ENCODE assay signal across 15 cellular contexts in the genomic region with DNA sequence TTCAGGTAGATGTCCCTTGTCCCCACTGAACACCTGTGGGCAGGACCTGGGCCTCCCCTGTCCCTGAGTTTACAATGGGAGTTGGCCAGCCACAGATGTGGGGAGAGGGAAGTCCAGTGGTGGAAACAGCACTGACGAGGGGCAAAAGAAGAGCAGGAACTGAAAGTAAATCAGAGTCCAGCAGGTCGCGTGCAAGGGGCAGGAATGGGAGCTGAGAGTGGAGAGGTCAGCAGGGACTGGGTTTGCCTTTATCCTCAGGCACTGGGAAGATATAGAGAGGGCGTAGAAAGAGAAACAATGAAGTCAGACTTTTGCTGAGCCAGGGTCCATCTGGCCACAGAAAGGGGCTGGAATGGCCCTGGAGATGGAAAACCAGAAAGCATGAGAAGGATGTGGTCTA. TPM values are rescaled to one million over a fixed set of nuclear protein-coding genes. Genes with fewer than 3 reads are reported as not detected.
DNase-seq lines count a peak whose midpoint lies in the region; ATAC-seq, FAIRE-seq and TF ChIP-seq lines count a peak whose summit lies in the region.
"Had no signal": no experiment of that assay in that cellular context is flagged by ENCODE, and none has a peak within 500 bp of the region (broad histone marks: within the 10 kb centered on the region; RNA-seq: fewer than 3 reads in every experiment).

No MANE protein-coding gene starts in this region.

- no peaks in the 10 kb centered on the region for H3K9me2 ChIP-seq in Karpas-422 (replicated peaks; ENCODE audit: insufficient read depth, low read length)

- no peak overlapping the region; the same call in 1 of the 2 replicates for H3K14ac ChIP-seq in H9 (ENCODE audit: insufficient read depth, low read length)

- no peak overlapping the region for H3K56ac ChIP-seq in H9 (ENCODE audit: insufficient read length, low read depth, low read length)

- H2BK15ac ChIP-seq in H9 (ENCODE audit: low read depth, low read length): no peak overlapping the region

- H3K4me2 ChIP-seq in Karpas-422 (ENCODE audit: low read depth, low read length, poor library complexity, severe bottlenecking): no peak overlapping the region
- no peak overlapping the region for H3K4me2 ChIP-seq in K562 (ENCODE audit: insufficient read depth, low read length)
- H3K4me2 ChIP-seq in HepG2 (ENCODE audit: low read depth, low read length): no peak overlapping the region; the same call in 1 of the 2 replicates
- H3K4me2 ChIP-seq in H9 (ENCODE audit: insufficient read depth, insufficient read length, low read length): no peak overlapping the region

- no peak for DNase-seq in Karpas-422
- DNase-seq in K562 (ENCODE audit: extremely low read depth in 1 of 4, low spot score in 3 of 4): no peak
- no peak for DNase-seq in HepG2 (ENCODE audit: low spot score)
- no peak for DNase-seq in sciatic nerve (ENCODE audit: low spot score)
- no peak for DNase-seq in H9
- no peak for DNase-seq in stimulated activated naive CD8-positive, alpha-beta T cell treated with anti-CD3 and anti-CD28 coated beads, Interleukin-15, amount 100 ng/mL, for 72 hours
- no peak for DNase-seq in prostate gland (ENCODE audit: low spot score)
- DNase-seq: amniotic stem cell; Calu3; NCI-H524 treated with DMSO at 0.1 percent for 48 hours; PC-3; stimulated activated CD4-positive, alpha-beta T cell treated with anti-CD3 and anti-CD28 coated beads, Interleukin-1b, Interleukin-23, amount 100 ng/mL, for 48 hours had no signal

- peaks cover 8 to 17% of the 10 kb centered on the region in 2 experiments for H3K4me1 Mint-ChIP-seq in H9
- peaks cover 11% of the 10 kb centered on the region for H3K4me1 Mint-ChIP-seq in stimulated activated naive CD8-positive, alpha-beta T cell treated with anti-CD3 and anti-CD28 coated beads, Interleukin-15, amount 100 ng/mL, for 72 hours

- no peaks in the 10 kb centered on the region for H3K36me3 ChIP-seq in Karpas-422 (ENCODE audit: insufficient read depth, low read length)
- no peaks in the 10 kb centered on the region for H3K36me3 ChIP-seq in K562 (ENCODE audit: control insufficient read depth, insufficient read depth, low read length)
- H3K36me3 ChIP-seq in HepG2 (replicated peaks in 1 of 2; ENCODE audit: control insufficient read depth in 1 of 2, insufficient read depth in 2 of 2, low read length in 2 of 2): no peaks in the 10 kb centered on the region
- H3K36me3 ChIP-seq in prostate gland: no peaks in the 10 kb centered on the region
- H3K36me3 ChIP-seq: vagina had no signal

- 6% methylated on average over 4 of the region's 4 CpGs for whole genome bisulfite sequencing in K562 (ENCODE audit: insufficient coverage, low coverage, missing lambda C conversion rate)
- 13% methylated on average over 4 of the region's 4 CpGs for WGBS in HepG2 (ENCODE audit: low lambda C conversion rate)
- no CpG with 5 or more reads among the region's 4 CpGs for WGBS in H9 (ENCODE audit: extremely low coverage, insufficient read length, low lambda C conversion rate)
- WGBS in prostate gland: 85% methylated on average over 4 of the region's 4 CpGs

- ATAC-seq in K562: no peak
- ATAC-seq in HepG2: peak; percentile 40
- ATAC-seq in sciatic nerve: peak; percentile 77
- no peak for ATAC-seq in stimulated activated naive CD8-positive, alpha-beta T cell treated with anti-CD3 and anti-CD28 coated beads, Interleukin-15, amount 100 ng/mL, for 72 hours
- ATAC-seq: PC-3 had no signal

- H4K8ac ChIP-seq in H9 (replicated peaks; ENCODE audit: insufficient read length, low read depth, low read length): no peak overlapping the region

- H3K4me3 ChIP-seq in Karpas-422 (ENCODE audit: low read length): no peak overlapping the region
- H3K4me3 ChIP-seq in K562: no peak overlapping the region
- no peak overlapping the region for H3K4me3 ChIP-seq in HepG2 (replicated peaks in 1 of 3; ENCODE audit: insufficient read depth in 1 of 3, low read depth in 2 of 3, low read length in 3 of 3)
- H3K4me3 ChIP-seq in prostate gland: no peak overlapping the region
- H3K4me3 ChIP-seq: vagina had no signal

- H3K79me1 ChIP-seq in H9 (ENCODE audit: insufficient read depth, low read depth, low read length, poor library complexity, severe bottlenecking): no peaks in the 10 kb centered on the region

- POLR2A ChIA-PET in K562 (lab: Yijun Ruan, JAX) (no interaction called here), HepG2 (lab: Yijun Ruan, JAX) (no interaction called here)

- no peak overlapping the region for H2BK12ac ChIP-seq in H9 (ENCODE audit: insufficient read length, low read depth, low read length)

- no peak overlapping the region for H3K23ac ChIP-seq in H9 (ENCODE audit: insufficient read length, low read depth, low read length)

- no peak overlapping the region for H2BK120ac ChIP-seq in H9 (ENCODE audit: low read depth, low read length, poor library complexity, severe bottlenecking)

- H3K9me1 ChIP-seq in K562 (ENCODE audit: control insufficient read depth, insufficient read depth, low read length): no peaks in the 10 kb centered on the region

- peak overlapping the region in 1 of 3 experiments; percentile 2; a peak in 2 of 7 replicates for H3K27ac Mint-ChIP-seq in H9
- no peak overlapping the region for H3K27ac Mint-ChIP-seq in stimulated activated naive CD8-positive, alpha-beta T cell treated with anti-CD3 and anti-CD28 coated beads, Interleukin-15, amount 100 ng/mL, for 72 hours

- H3K9ac ChIP-seq in Karpas-422 (ENCODE audit: low read length) (peak overlapping the region; percentile 13; the same call in 1 of the 2 replicates), K562 (ENCODE audit: insufficient read depth in 1 of 2, low read depth in 2 of 2, low read length in 2 of 2) (no peak overlapping the region; a peak in 1 of 4 replicates), HepG2 (ENCODE audit: insufficient read depth, low read depth, low read length) (no peak overlapping the region), H9 (ENCODE audit: extremely low read depth, insufficient read length, low read length) (no peak overlapping the region)

- no peak overlapping the region for H4K91ac ChIP-seq in H9 (ENCODE audit: insufficient read length, low read depth, low read length)

- H4K20me1 ChIP-seq in Karpas-422 (ENCODE audit: insufficient read depth, low read depth, low read length) (no peaks in the 10 kb centered on the region), K562 (replicated peaks; ENCODE audit: control insufficient read depth, insufficient read depth, low read length) (no peaks in the 10 kb centered on the region; the same call in 1 of the 2 replicates), HepG2 (ENCODE audit: insufficient read depth, low read length) (no peaks in the 10 kb centered on the region), H9 (ENCODE audit: control insufficient read depth, insufficient read depth, insufficient read length) (no peaks in the 10 kb centered on the region)

- TF ChIP-seq CTCF in K562 (IDR thresholded peaks at IDR 0.05 in 2 of 3, conservative IDR thresholded peaks at IDR 0.05 in 1 of 3; ENCODE audit: insufficient read depth in 2 of 3, low read depth in 1 of 3, low read length in 3 of 3) (no peak), HepG2 (CRISPR knock-in tag; IDR thresholded peaks at IDR 0.05) (no peak), H9 (conservative IDR thresholded peaks at IDR 0.05) (no peak), prostate gland (IDR thresholded peaks at IDR 0.05) (no peak)

- no peak for TF ChIP-seq POLR2A in K562 (conservative IDR thresholded peaks at IDR 0.05)
- no peak for TF ChIP-seq POLR2A in HepG2 (IDR thresholded peaks at IDR 0.05; ENCODE audit: insufficient read depth in 1 of 2, low read depth in 2 of 2, low read length in 2 of 2)
- TF ChIP-seq POLR2A in prostate gland (IDR thresholded peaks at IDR 0.05): no peak

- H2AK5ac ChIP-seq in H9 (ENCODE audit: insufficient read length, low read length): no peak overlapping the region

- H3K79me2 ChIP-seq in Karpas-422 (ENCODE audit: low read length): no peaks in the 10 kb centered on the region
- no peaks in the 10 kb centered on the region for H3K79me2 ChIP-seq in K562 (ENCODE audit: control insufficient read depth, insufficient read depth, low read length)
- H3K79me2 ChIP-seq in HepG2 (ENCODE audit: insufficient read depth, low read length): no peaks in the 10 kb centered on the region
- H3K79me2 ChIP-seq in H9 (ENCODE audit: insufficient read depth, low read length): no peaks in the 10 kb centered on the region

- H3K27me3 Mint-ChIP-seq in H9 (ENCODE audit: low read depth): peaks cover 7% of the 10 kb centered on the region
- peaks cover 13% of the 10 kb centered on the region for H3K27me3 Mint-ChIP-seq in stimulated activated naive CD8-positive, alpha-beta T cell treated with anti-CD3 and anti-CD28 coated beads, Interleukin-15, amount 100 ng/mL, for 72 hours

- no peaks in the 10 kb centered on the region for H3K4me1 ChIP-seq in Karpas-422 (ENCODE audit: low read length)
- 0 out of 5 replicates have a peak, but pooled peaks cover 0 to 3% of the 10 kb centered on the region in 2 experiments for H3K4me1 ChIP-seq in K562 (replicated peaks in 1 of 2; ENCODE audit: control insufficient read depth in 2 of 2, insufficient read depth in 2 of 2, low read length in 2 of 2)
- peaks cover 11% of the 10 kb centered on the region for H3K4me1 ChIP-seq in HepG2 (ENCODE audit: insufficient read depth, low read length)
- H3K4me1 ChIP-seq in H9 (ENCODE audit: insufficient read depth, low read length): no peaks in the 10 kb centered on the region
- H3K4me1 ChIP-seq in prostate gland (replicated peaks): no peaks in the 10 kb centered on the region
- H3K4me1 ChIP-seq: vagina had no signal

- H2AFZ ChIP-seq in Karpas-422 (ENCODE audit: low read length) (no peak overlapping the region), K562 (ENCODE audit: low read depth, low read length) (no peak overlapping the region), HepG2 (ENCODE audit: low read length) (no peak overlapping the region), H9 (ENCODE audit: low read length) (no peak overlapping the region)

- no peaks in the 10 kb centered on the region for H3K27me3 ChIP-seq in Karpas-422 (ENCODE audit: low read length)
- peaks cover 6 to 8% of the 10 kb centered on the region in 2 experiments; a peak in 3 of 5 replicates for H3K27me3 ChIP-seq in K562 (ENCODE audit: control insufficient read depth in 2 of 2, insufficient read depth in 2 of 2, low read length in 2 of 2)
- peaks cover 4 to 15% of the 10 kb centered on the region in 2 experiments; a peak in 4 of 5 replicates for H3K27me3 ChIP-seq in HepG2 (ENCODE audit: control insufficient read depth in 1 of 2, insufficient read depth in 2 of 2, low read length in 2 of 2)
- H3K27me3 ChIP-seq in H9 (ENCODE audit: insufficient read depth, low read length): no peaks in the 10 kb centered on the region
- H3K27me3 ChIP-seq in prostate gland (replicated peaks; ENCODE audit: insufficient read depth): no peaks in the 10 kb centered on the region
- H3K27me3 ChIP-seq: vagina had no signal

- intact Hi-C loops in K562 (cut with micrococcal nuclease): no loop called here
- intact Hi-C loops in HepG2 (cut with micrococcal nuclease; ENCODE audit: unreplicated experiment): no loop called here
- intact Hi-C loops in sciatic nerve (cut with DNase I): no loop called here
- intact Hi-C loops in prostate gland (cut with DNase I): no loop called here

- no peak overlapping the region for H2BK20ac ChIP-seq in H9 (ENCODE audit: low read depth, low read length, poor library complexity, severe bottlenecking)

- H3K23me2 ChIP-seq in H9 (ENCODE audit: insufficient read length, low read depth, low read length, poor library complexity, severe bottlenecking): no peaks in the 10 kb centered on the region

- H3K18ac ChIP-seq in H9 (ENCODE audit: insufficient read length, low read depth, low read length): no peak overlapping the region

- no peak overlapping the region; a peak in 1 of 5 replicates for H3K4me3 Mint-ChIP-seq in H9
- no peak overlapping the region for H3K4me3 Mint-ChIP-seq in stimulated activated naive CD8-positive, alpha-beta T cell treated with anti-CD3 and anti-CD28 coated beads, Interleukin-15, amount 100 ng/mL, for 72 hours

- TF ChIP-seq RAD21 in K562 (CRISPR knock-in tag; conservative IDR thresholded peaks at IDR 0.05 in 1 of 2, IDR thresholded peaks at IDR 0.05 in 1 of 2) (no peak), HepG2 (CRISPR knock-in tag; IDR thresholded peaks at IDR 0.05) (no peak)

- H3K9me3 Mint-ChIP-seq in H9: no peaks in the 10 kb centered on the region
- no peaks in the 10 kb centered on the region for H3K9me3 Mint-ChIP-seq in stimulated activated naive CD8-positive, alpha-beta T cell treated with anti-CD3 and anti-CD28 coated beads, Interleukin-15, amount 100 ng/mL, for 72 hours

- no peak overlapping the region for H4K5ac ChIP-seq in H9 (ENCODE audit: insufficient read length, low read depth, low read length)

- no peak overlapping the region for H2BK5ac ChIP-seq in H9 (ENCODE audit: insufficient read length, low read length)

- TF ChIP-seq EP300 in K562 (IDR thresholded peaks at IDR 0.05; ENCODE audit: low read length): no peak
- TF ChIP-seq EP300 in HepG2 (IDR thresholded peaks at IDR 0.05; ENCODE audit: low read depth in 2 of 2, low read length in 2 of 2): no peak
- TF ChIP-seq EP300 in HepG2 (CRISPR knock-in tag; IDR thresholded peaks at IDR 0.05; ENCODE audit: borderline replicate concordance): no peak

- H3K27ac ChIP-seq in Karpas-422 (ENCODE audit: low read length): no peak overlapping the region
- H3K27ac ChIP-seq in K562 (ENCODE audit: extremely low read depth, low read depth, low read length): no peak overlapping the region
- H3K27ac ChIP-seq in HepG2 (ENCODE audit: extremely low read length, insufficient read depth, low read length): no peak overlapping the region
- H3K27ac ChIP-seq in H9 (ENCODE audit: insufficient read length, low read depth, low read length): no peak overlapping the region
- no peak overlapping the region for H3K27ac ChIP-seq in prostate gland
- H3K27ac ChIP-seq: vagina had no signal

- in situ Hi-C loops in K562 (cut with MboI): no loop called here
- in situ Hi-C loops in HepG2 (cut with HindIII; ENCODE audit: extremely low pct_ligation_motif_present, low pct_unique_long_range_greater_than_20kb): no loop called here

- FAIRE-seq in K562 (lab: Jason Lieb, UNC): no peak
- FAIRE-seq in HepG2 (lab: Jason Lieb, UNC): no peak

- H3K9me3 ChIP-seq in Karpas-422 (ENCODE audit: low read length) (no peaks in the 10 kb centered on the region), K562 (replicated peaks; ENCODE audit: control insufficient read depth, insufficient read depth, low read depth, low read length) (no peaks in the 10 kb centered on the region), HepG2 (ENCODE audit: low read length) (no peaks in the 10 kb centered on the region), H9 (ENCODE audit: control insufficient read depth, low read depth, low read length) (no peaks in the 10 kb centered on the region), prostate gland (no peaks in the 10 kb centered on the region)
- H3K9me3 ChIP-seq: vagina had no signal

- BruUV-seq in K562 (replicated peaks; lab: Mats Ljungman, UMichigan) (no TSS peak), HepG2 (replicated peaks; lab: Mats Ljungman, UMichigan) (no TSS peak)

- CTCF ChIA-PET in K562 (lab: Yijun Ruan, JAX; ENCODE audit: low intra/inter-chr PET ratio) (no interaction called here), HepG2 (lab: Yijun Ruan, JAX; ENCODE audit: low intra/inter-chr PET ratio, low total read pairs) (no interaction called here)

- no peak overlapping the region for H3T11ph ChIP-seq in H9 (ENCODE audit: low read length)

- no peaks in the 10 kb centered on the region for H3K36me3 Mint-ChIP-seq in H9 (ENCODE audit: insufficient read depth in 1 of 3, low read depth in 3 of 3)

- no peak overlapping the region for H3K4ac ChIP-seq in H9 (ENCODE audit: low read depth, low read length)

RNA-seq across cellular contexts. Expression of a gene that starts 8.5 kb away (rescaled TPM):
- total RNA-seq in Karpas-422 (2014; rRNA removed; shearing (Covaris generic); ENCODE audit: low replicate concordance): not detected in 2 replicates
- total RNA-seq in K562 (2011; cell fraction: chromatin; rRNA removed; ENCODE audit: low replicate concordance): not detected in 2 replicates
- not detected in 2 replicates for total RNA-seq in K562 (2011; cell fraction: nucleolus; rRNA removed)
- total RNA-seq in K562 (2011; cell fraction: nucleoplasm; rRNA removed): not detected in 2 replicates
- not detected in 2 replicates for total RNA-seq in K562 (2014; rRNA removed)
- total RNA-seq in K562 (2014; rRNA removed; fragmentation: Illumina TruSeq; extraction: Trizol): not detected in 2 replicates
- not detected in 2 replicates for total RNA-seq in K562 (2015; rRNA removed; fragmentation: Illumina TruSeq; extraction: Trizol)
- not detected in 2 replicates for total RNA-seq in K562 (2021)
- not detected in 2 replicates for polyA plus RNA-seq in K562 (2011; rRNA removed)
- not detected in 2 replicates for polyA plus RNA-seq in K562 (2011; cell fraction: cytosol; rRNA removed)
- polyA plus RNA-seq in K562 (2011; cell fraction: nucleus; rRNA removed): not detected in 2 replicates
- not detected in 2 replicates for polyA plus RNA-seq in K562 (2012)
- polyA plus RNA-seq in K562 (2014; fragmentation: Illumina TruSeq; extraction: Trizol): not detected in 2 replicates
- not detected for polyA plus RNA-seq in K562 (2014; fragmentation: Nextera tagmentation; extraction: Ambion mirVana)
- not detected in 2 replicates for polyA plus RNA-seq in K562 (2014; rRNA removed)
- polyA minus RNA-seq in K562 (2011; rRNA and poly(A)+ RNA removed): not detected in 2 replicates
- polyA minus RNA-seq in K562 (2011; cell fraction: cytosol; rRNA and poly(A)+ RNA removed): not detected in 2 replicates
- not detected in 2 replicates for polyA minus RNA-seq in K562 (2011; cell fraction: nucleus; rRNA and poly(A)+ RNA removed)
- total RNA-seq in HepG2 (2016; rRNA removed; fragmentation: Illumina TruSeq; extraction: Trizol): 0.11 and 0.29 TPM in 2 replicates
- total RNA-seq in HepG2 (2016; cell fraction: cytosol; rRNA removed; fragmentation: Illumina TruSeq; extraction: Trizol; ENCODE audit: low read depth): 0.10 TPM in 1 of 2 replicates, not detected in the other
- 0.13 and 0.27 TPM in 2 replicates for total RNA-seq in HepG2 (2016; cell fraction: insoluble cytoplasmic fraction; rRNA removed; fragmentation: Illumina TruSeq; extraction: Trizol)
- not detected in 2 replicates for total RNA-seq in HepG2 (2016; cell fraction: membrane; rRNA removed; fragmentation: Illumina TruSeq; extraction: Trizol)
- not detected in 2 replicates for total RNA-seq in HepG2 (2016; cell fraction: nucleus; rRNA removed; fragmentation: Illumina TruSeq; extraction: Trizol)
- 0.09 and 0.29 TPM in 2 replicates for polyA plus RNA-seq in HepG2 (2011; rRNA removed)
- polyA plus RNA-seq in HepG2 (2011; cell fraction: cytosol; rRNA removed): 0.10 and 0.12 TPM in 2 replicates
- 0.05 and 0.35 TPM in 2 replicates for polyA plus RNA-seq in HepG2 (2011; cell fraction: nucleus; rRNA removed)
- 0.24 TPM in 1 of 2 replicates, not detected in the other for polyA plus RNA-seq in HepG2 (2012)
- polyA plus RNA-seq in HepG2 (2016; cell fraction: cytosol; fragmentation: Illumina TruSeq; extraction: Trizol; ENCODE audit: low read depth): 0.05 and 0.06 TPM in 2 replicates
- 0.10 and 0.20 TPM in 2 replicates for polyA plus RNA-seq in HepG2 (2016; cell fraction: insoluble cytoplasmic fraction; fragmentation: Illumina TruSeq; extraction: Trizol; ENCODE audit: low read depth)
- polyA plus RNA-seq in HepG2 (2016; cell fraction: membrane; fragmentation: Illumina TruSeq; extraction: Trizol; ENCODE audit: low read depth): 0.10 and 0.17 TPM in 2 replicates
- 0.36 and 0.41 TPM in 2 replicates for polyA plus RNA-seq in HepG2 (2016; cell fraction: nucleus; fragmentation: Illumina TruSeq; extraction: Trizol; ENCODE audit: insufficient read depth, low read depth)
- polyA minus RNA-seq in HepG2 (2011; rRNA and poly(A)+ RNA removed; ENCODE audit: low replicate concordance): 0.40 and 1.7 TPM in 2 replicates
- polyA minus RNA-seq in HepG2 (2011; cell fraction: cytosol; rRNA and poly(A)+ RNA removed): not detected in 2 replicates
- polyA minus RNA-seq in HepG2 (2011; cell fraction: nucleus; rRNA and poly(A)+ RNA removed): 0.12 and 0.26 TPM in 2 replicates
- 3.6 TPM for total RNA-seq in sciatic nerve
- not detected in 2 replicates for total RNA-seq in H9 (2021)
- total RNA-seq in prostate gland: 1 to 10 TPM in 1 of 2 donors, under 1 TPM in 1; 0.64 to 3.5 TPM
- total RNA-seq: Calu3, G401, HT1080 had no signal

RNA-seq across cellular contexts. Expression of a gene that starts 27.5 kb away (rescaled TPM):
- total RNA-seq in Karpas-422 (2014; rRNA removed; shearing (Covaris generic); ENCODE audit: low replicate concordance): 0.11 TPM in 1 of 2 replicates, not detected in the other
- 0.55 and 6.0 TPM in 2 replicates for total RNA-seq in K562 (2011; cell fraction: chromatin; rRNA removed; ENCODE audit: low replicate concordance)
- 2.4 and 4.8 TPM in 2 replicates for total RNA-seq in K562 (2011; cell fraction: nucleolus; rRNA removed)
- total RNA-seq in K562 (2011; cell fraction: nucleoplasm; rRNA removed): 1.3 and 1.6 TPM in 2 replicates
- total RNA-seq in K562 (2014; rRNA removed): 0.09 and 0.20 TPM in 2 replicates
- 0.03 and 0.07 TPM in 2 replicates for total RNA-seq in K562 (2014; rRNA removed; fragmentation: Illumina TruSeq; extraction: Trizol)
- total RNA-seq in K562 (2015; rRNA removed; fragmentation: Illumina TruSeq; extraction: Trizol): 0.04 and 0.23 TPM in 2 replicates
- total RNA-seq in K562 (2021): 0.29 and 0.53 TPM in 2 replicates
- 0.68 and 1.2 TPM in 2 replicates for polyA plus RNA-seq in K562 (2011; rRNA removed)
- polyA plus RNA-seq in K562 (2011; cell fraction: cytosol; rRNA removed): 0.96 and 2.9 TPM in 2 replicates
- polyA plus RNA-seq in K562 (2011; cell fraction: nucleus; rRNA removed): 5.2 and 8.3 TPM in 2 replicates
- polyA plus RNA-seq in K562 (2012): 0.25 and 0.31 TPM in 2 replicates
- polyA plus RNA-seq in K562 (2014; fragmentation: Illumina TruSeq; extraction: Trizol): 0.10 and 0.17 TPM in 2 replicates
- not detected for polyA plus RNA-seq in K562 (2014; fragmentation: Nextera tagmentation; extraction: Ambion mirVana)
- 0.09 and 0.17 TPM in 2 replicates for polyA plus RNA-seq in K562 (2014; rRNA removed)
- 1.3 and 1.4 TPM in 2 replicates for polyA minus RNA-seq in K562 (2011; rRNA and poly(A)+ RNA removed)
- 0.57 and 1.4 TPM in 2 replicates for polyA minus RNA-seq in K562 (2011; cell fraction: cytosol; rRNA and poly(A)+ RNA removed)
- polyA minus RNA-seq in K562 (2011; cell fraction: nucleus; rRNA and poly(A)+ RNA removed): 3.7 and 4.0 TPM in 2 replicates
- 5.7 and 10.7 TPM in 2 replicates for total RNA-seq in HepG2 (2016; rRNA removed; fragmentation: Illumina TruSeq; extraction: Trizol)
- 4.6 and 5.1 TPM in 2 replicates for total RNA-seq in HepG2 (2016; cell fraction: cytosol; rRNA removed; fragmentation: Illumina TruSeq; extraction: Trizol; ENCODE audit: low read depth)
- total RNA-seq in HepG2 (2016; cell fraction: insoluble cytoplasmic fraction; rRNA removed; fragmentation: Illumina TruSeq; extraction: Trizol): 3.7 and 12.1 TPM in 2 replicates
- 3.3 and 3.8 TPM in 2 replicates for total RNA-seq in HepG2 (2016; cell fraction: membrane; rRNA removed; fragmentation: Illumina TruSeq; extraction: Trizol)
- 20.3 and 20.6 TPM in 2 replicates for total RNA-seq in HepG2 (2016; cell fraction: nucleus; rRNA removed; fragmentation: Illumina TruSeq; extraction: Trizol)
- polyA plus RNA-seq in HepG2 (2011; rRNA removed): 28.8 and 37.7 TPM in 2 replicates
- 7.4 and 13.6 TPM in 2 replicates for polyA plus RNA-seq in HepG2 (2011; cell fraction: cytosol; rRNA removed)
- polyA plus RNA-seq in HepG2 (2011; cell fraction: nucleus; rRNA removed): 250 and 318 TPM in 2 replicates
- polyA plus RNA-seq in HepG2 (2012): 17.9 and 20.3 TPM in 2 replicates
- 0.35 and 0.64 TPM in 2 replicates for polyA plus RNA-seq in HepG2 (2016; cell fraction: cytosol; fragmentation: Illumina TruSeq; extraction: Trizol; ENCODE audit: low read depth)
- polyA plus RNA-seq in HepG2 (2016; cell fraction: insoluble cytoplasmic fraction; fragmentation: Illumina TruSeq; extraction: Trizol; ENCODE audit: low read depth): 5.4 and 7.1 TPM in 2 replicates
- polyA plus RNA-seq in HepG2 (2016; cell fraction: membrane; fragmentation: Illumina TruSeq; extraction: Trizol; ENCODE audit: low read depth): 0.76 and 0.94 TPM in 2 replicates
- 83.1 and 89.4 TPM in 2 replicates for polyA plus RNA-seq in HepG2 (2016; cell fraction: nucleus; fragmentation: Illumina TruSeq; extraction: Trizol; ENCODE audit: insufficient read depth, low read depth)
- polyA minus RNA-seq in HepG2 (2011; rRNA and poly(A)+ RNA removed; ENCODE audit: low replicate concordance): 41.7 and 126 TPM in 2 replicates
- 13.5 and 20.6 TPM in 2 replicates for polyA minus RNA-seq in HepG2 (2011; cell fraction: cytosol; rRNA and poly(A)+ RNA removed)
- polyA minus RNA-seq in HepG2 (2011; cell fraction: nucleus; rRNA and poly(A)+ RNA removed): 85.9 and 99.9 TPM in 2 replicates
- 110 TPM for total RNA-seq in sciatic nerve
- total RNA-seq in H9 (2021): 6.2 and 7.4 TPM in 2 replicates
- 10 to 100 TPM; 34.0 to 66.9 TPM for total RNA-seq in prostate gland

Comparison
In these comparisons a context has a peak if more than half of its experiments do, and no peak if none do; other contexts are left out.
1. ATAC-seq: peak in HepG2 (single experiment) and sciatic nerve (single experiment); none in K562 (single experiment) and stimulated activated naive CD8-positive, alpha-beta T cell treated with anti-CD3 and anti-CD28 coated beads, Interleukin-15, amount 100 ng/mL, for 72 hours (single experiment).